In the genomic region with DNA sequence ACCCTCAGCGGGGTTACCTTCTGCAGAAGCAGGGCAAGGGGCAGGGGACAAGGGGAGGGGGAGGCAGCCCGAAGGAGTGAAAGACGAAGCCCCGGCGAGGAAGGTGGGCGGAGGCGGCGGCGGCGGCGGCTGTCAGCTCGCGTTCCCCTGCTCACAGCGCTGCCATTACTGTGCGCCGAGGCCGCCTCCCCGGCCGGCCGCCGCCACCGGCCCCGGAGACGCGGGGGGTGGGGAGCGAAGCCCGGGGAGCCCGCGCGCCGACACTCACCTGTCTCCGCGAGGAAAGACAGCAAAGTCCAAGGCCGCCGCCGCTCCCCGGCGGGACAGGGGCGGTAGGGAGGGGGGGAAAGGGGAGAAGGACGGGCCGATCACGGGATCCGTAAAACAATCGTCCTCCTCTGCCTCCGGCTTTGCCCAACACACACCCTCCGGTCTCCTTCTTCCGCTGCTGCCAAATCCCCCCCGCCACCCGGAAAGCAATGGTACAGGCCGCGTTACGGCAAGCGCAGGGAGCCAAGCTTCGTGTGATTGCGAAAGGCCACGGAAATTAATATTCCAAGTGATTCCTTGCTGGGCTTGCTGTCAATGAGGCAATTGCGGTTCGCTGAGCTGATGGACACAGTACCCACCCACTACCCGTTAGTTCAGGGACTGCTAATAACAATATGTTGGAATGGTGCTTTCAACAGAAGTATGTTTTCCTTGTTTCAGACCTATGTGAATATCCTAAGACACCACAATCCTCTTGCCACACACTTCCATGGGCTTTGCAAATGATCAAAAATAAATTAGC, we compare ENCODE assay signal across 1 cellular context.
TF ChIP-seq lines count a peak whose summit lies in the region.

A gene (minus strand): TSS at position 180 of the 793 bp plus-strand sequence. CDS start 19,024 bp downstream, outside the sequence.

TF ChIP-seq in HepG2, 621 proteins besides CTCF, POLR2A, EP300 and RAD21 (continued from another document and continues in another):
- TF ChIP-seq, protein P1, sequence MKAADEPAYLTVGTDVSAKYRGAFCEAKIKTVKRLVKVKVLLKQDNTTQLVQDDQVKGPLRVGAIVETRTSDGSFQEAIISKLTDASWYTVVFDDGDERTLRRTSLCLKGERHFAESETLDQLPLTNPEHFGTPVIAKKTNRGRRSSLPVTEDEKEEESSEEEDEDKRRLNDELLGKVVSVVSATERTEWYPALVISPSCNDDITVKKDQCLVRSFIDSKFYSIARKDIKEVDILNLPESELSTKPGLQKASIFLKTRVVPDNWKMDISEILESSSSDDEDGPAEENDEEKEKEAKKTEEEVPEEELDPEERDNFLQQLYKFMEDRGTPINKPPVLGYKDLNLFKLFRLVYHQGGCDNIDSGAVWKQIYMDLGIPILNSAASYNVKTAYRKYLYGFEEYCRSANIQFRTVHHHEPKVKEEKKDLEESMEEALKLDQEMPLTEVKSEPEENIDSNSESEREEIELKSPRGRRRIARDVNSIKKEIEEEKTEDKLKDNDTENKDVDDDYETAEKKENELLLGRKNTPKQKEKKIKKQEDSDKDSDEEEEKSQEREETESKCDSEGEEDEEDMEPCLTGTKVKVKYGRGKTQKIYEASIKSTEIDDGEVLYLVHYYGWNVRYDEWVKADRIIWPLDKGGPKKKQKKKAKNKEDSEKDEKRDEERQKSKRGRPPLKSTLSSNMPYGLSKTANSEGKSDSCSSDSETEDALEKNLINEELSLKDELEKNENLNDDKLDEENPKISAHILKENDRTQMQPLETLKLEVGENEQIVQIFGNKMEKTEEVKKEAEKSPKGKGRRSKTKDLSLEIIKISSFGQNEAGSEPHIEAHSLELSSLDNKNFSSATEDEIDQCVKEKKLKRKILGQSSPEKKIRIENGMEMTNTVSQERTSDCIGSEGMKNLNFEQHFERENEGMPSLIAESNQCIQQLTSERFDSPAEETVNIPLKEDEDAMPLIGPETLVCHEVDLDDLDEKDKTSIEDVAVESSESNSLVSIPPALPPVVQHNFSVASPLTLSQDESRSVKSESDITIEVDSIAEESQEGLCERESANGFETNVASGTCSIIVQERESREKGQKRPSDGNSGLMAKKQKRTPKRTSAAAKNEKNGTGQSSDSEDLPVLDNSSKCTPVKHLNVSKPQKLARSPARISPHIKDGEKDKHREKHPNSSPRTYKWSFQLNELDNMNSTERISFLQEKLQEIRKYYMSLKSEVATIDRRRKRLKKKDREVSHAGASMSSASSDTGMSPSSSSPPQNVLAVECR (CRISPR knock-in tag; IDR thresholded peaks at IDR 0.05; ENCODE audit: borderline replicate concordance), result peak; percentile 70
- peak; percentile 86; the same call in 1 of the 2 replicates for TF ChIP-seq CBX5 (CRISPR knock-in tag; IDR thresholded peaks at IDR 0.05; ENCODE audit: borderline replicate concordance)
- TF ChIP-seq, protein P2, sequence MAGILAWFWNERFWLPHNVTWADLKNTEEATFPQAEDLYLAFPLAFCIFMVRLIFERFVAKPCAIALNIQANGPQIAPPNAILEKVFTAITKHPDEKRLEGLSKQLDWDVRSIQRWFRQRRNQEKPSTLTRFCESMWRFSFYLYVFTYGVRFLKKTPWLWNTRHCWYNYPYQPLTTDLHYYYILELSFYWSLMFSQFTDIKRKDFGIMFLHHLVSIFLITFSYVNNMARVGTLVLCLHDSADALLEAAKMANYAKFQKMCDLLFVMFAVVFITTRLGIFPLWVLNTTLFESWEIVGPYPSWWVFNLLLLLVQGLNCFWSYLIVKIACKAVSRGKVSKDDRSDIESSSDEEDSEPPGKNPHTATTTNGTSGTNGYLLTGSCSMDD (CRISPR knock-in tag; IDR thresholded peaks at IDR 0.05), result no peak
- TF ChIP-seq NKX3-1 (CRISPR knock-in tag; IDR thresholded peaks at IDR 0.05), result no peak
- TF ChIP-seq ZNF3 (CRISPR knock-in tag; IDR thresholded peaks at IDR 0.05), result no peak
- 0 out of 2 replicates have a peak, but pooled peaks have one; percentile 24 for TF ChIP-seq ZNF547 (CRISPR knock-in tag; IDR thresholded peaks at IDR 0.05)
- TF ChIP-seq, protein P3, sequence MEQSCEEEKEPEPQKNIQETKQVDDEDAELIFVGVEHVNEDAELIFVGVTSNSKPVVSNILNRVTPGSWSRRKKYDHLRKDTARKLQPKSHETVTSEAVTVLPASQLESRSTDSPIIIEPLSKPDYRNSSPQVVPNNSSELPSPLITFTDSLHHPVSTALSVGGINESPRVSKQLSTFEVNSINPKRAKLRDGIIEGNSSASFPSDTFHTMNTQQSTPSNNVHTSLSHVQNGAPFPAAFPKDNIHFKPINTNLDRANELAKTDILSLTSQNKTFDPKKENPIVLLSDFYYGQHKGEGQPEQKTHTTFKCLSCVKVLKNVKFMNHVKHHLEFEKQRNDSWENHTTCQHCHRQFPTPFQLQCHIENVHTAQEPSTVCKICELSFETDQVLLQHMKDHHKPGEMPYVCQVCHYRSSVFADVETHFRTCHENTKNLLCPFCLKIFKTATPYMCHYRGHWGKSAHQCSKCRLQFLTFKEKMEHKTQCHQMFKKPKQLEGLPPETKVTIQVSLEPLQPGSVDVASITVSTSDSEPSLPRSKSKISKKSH (CRISPR knock-in tag; IDR thresholded peaks at IDR 0.05; ENCODE audit: borderline replicate concordance), result no peak
- TF ChIP-seq ZNF557 (CRISPR knock-in tag; IDR thresholded peaks at IDR 0.05), result no peak
- no peak for TF ChIP-seq MTF1 (CRISPR knock-in tag; IDR thresholded peaks at IDR 0.05)
- no peak for TF ChIP-seq DNMT3B (CRISPR knock-in tag; conservative IDR thresholded peaks at IDR 0.05)
- TF ChIP-seq, protein P4, sequence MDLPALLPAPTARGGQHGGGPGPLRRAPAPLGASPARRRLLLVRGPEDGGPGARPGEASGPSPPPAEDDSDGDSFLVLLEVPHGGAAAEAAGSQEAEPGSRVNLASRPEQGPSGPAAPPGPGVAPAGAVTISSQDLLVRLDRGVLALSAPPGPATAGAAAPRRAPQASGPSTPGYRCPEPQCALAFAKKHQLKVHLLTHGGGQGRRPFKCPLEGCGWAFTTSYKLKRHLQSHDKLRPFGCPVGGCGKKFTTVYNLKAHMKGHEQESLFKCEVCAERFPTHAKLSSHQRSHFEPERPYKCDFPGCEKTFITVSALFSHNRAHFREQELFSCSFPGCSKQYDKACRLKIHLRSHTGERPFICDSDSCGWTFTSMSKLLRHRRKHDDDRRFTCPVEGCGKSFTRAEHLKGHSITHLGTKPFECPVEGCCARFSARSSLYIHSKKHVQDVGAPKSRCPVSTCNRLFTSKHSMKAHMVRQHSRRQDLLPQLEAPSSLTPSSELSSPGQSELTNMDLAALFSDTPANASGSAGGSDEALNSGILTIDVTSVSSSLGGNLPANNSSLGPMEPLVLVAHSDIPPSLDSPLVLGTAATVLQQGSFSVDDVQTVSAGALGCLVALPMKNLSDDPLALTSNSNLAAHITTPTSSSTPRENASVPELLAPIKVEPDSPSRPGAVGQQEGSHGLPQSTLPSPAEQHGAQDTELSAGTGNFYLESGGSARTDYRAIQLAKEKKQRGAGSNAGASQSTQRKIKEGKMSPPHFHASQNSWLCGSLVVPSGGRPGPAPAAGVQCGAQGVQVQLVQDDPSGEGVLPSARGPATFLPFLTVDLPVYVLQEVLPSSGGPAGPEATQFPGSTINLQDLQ (CRISPR knock-in tag; IDR thresholded peaks at IDR 0.05), result no peak
- TF ChIP-seq, protein P5, sequence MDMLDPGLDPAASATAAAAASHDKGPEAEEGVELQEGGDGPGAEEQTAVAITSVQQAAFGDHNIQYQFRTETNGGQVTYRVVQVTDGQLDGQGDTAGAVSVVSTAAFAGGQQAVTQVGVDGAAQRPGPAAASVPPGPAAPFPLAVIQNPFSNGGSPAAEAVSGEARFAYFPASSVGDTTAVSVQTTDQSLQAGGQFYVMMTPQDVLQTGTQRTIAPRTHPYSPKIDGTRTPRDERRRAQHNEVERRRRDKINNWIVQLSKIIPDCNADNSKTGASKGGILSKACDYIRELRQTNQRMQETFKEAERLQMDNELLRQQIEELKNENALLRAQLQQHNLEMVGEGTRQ (IDR thresholded peaks at IDR 0.05; ENCODE audit: low read depth, low read length), result no peak
- TF ChIP-seq, protein P5 (CRISPR knock-in tag; IDR thresholded peaks at IDR 0.05; ENCODE audit: borderline replicate concordance), result no peak
- TF ChIP-seq, protein P6, sequence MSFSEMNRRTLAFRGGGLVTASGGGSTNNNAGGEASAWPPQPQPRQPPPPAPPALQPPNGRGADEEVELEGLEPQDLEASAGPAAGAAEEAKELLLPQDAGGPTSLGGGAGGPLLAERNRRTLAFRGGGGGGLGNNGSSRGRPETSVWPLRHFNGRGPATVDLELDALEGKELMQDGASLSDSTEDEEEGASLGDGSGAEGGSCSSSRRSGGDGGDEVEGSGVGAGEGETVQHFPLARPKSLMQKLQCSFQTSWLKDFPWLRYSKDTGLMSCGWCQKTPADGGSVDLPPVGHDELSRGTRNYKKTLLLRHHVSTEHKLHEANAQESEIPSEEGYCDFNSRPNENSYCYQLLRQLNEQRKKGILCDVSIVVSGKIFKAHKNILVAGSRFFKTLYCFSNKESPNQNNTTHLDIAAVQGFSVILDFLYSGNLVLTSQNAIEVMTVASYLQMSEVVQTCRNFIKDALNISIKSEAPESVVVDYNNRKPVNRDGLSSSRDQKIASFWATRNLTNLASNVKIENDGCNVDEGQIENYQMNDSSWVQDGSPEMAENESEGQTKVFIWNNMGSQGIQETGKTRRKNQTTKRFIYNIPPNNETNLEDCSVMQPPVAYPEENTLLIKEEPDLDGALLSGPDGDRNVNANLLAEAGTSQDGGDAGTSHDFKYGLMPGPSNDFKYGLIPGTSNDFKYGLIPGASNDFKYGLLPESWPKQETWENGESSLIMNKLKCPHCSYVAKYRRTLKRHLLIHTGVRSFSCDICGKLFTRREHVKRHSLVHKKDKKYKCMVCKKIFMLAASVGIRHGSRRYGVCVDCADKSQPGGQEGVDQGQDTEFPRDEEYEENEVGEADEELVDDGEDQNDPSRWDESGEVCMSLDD (CRISPR knock-in tag; IDR thresholded peaks at IDR 0.05; ENCODE audit: borderline replicate concordance), result no peak
- TF ChIP-seq ZNF430 (CRISPR knock-in tag; IDR thresholded peaks at IDR 0.05), result no peak
- TF ChIP-seq THYN1 (CRISPR knock-in tag; IDR thresholded peaks at IDR 0.05; ENCODE audit: borderline replicate concordance, low read depth), result no peak
- TF ChIP-seq, protein P7, sequence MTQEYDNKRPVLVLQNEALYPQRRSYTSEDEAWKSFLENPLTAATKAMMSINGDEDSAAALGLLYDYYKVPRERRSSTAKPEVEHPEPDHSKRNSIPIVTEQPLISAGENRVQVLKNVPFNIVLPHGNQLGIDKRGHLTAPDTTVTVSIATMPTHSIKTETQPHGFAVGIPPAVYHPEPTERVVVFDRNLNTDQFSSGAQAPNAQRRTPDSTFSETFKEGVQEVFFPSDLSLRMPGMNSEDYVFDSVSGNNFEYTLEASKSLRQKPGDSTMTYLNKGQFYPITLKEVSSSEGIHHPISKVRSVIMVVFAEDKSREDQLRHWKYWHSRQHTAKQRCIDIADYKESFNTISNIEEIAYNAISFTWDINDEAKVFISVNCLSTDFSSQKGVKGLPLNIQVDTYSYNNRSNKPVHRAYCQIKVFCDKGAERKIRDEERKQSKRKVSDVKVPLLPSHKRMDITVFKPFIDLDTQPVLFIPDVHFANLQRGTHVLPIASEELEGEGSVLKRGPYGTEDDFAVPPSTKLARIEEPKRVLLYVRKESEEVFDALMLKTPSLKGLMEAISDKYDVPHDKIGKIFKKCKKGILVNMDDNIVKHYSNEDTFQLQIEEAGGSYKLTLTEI (CRISPR knock-in tag; conservative IDR thresholded peaks at IDR 0.05), result no peak
- TF ChIP-seq, protein P8, sequence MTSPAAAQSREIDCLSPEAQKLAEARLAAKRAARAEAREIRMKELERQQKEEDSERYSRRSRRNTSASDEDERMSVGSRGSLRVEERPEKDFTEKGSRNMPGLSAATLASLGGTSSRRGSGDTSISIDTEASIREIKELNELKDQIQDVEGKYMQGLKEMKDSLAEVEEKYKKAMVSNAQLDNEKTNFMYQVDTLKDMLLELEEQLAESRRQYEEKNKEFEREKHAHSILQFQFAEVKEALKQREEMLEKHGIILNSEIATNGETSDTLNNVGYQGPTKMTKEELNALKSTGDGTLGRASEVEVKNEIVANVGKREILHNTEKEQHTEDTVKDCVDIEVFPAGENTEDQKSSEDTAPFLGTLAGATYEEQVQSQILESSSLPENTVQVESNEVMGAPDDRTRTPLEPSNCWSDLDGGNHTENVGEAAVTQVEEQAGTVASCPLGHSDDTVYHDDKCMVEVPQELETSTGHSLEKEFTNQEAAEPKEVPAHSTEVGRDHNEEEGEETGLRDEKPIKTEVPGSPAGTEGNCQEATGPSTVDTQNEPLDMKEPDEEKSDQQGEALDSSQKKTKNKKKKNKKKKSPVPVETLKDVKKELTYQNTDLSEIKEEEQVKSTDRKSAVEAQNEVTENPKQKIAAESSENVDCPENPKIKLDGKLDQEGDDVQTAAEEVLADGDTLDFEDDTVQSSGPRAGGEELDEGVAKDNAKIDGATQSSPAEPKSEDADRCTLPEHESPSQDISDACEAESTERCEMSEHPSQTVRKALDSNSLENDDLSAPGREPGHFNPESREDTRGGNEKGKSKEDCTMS (CRISPR knock-in tag; conservative IDR thresholded peaks at IDR 0.05), result no peak
- TF ChIP-seq, protein P9, sequence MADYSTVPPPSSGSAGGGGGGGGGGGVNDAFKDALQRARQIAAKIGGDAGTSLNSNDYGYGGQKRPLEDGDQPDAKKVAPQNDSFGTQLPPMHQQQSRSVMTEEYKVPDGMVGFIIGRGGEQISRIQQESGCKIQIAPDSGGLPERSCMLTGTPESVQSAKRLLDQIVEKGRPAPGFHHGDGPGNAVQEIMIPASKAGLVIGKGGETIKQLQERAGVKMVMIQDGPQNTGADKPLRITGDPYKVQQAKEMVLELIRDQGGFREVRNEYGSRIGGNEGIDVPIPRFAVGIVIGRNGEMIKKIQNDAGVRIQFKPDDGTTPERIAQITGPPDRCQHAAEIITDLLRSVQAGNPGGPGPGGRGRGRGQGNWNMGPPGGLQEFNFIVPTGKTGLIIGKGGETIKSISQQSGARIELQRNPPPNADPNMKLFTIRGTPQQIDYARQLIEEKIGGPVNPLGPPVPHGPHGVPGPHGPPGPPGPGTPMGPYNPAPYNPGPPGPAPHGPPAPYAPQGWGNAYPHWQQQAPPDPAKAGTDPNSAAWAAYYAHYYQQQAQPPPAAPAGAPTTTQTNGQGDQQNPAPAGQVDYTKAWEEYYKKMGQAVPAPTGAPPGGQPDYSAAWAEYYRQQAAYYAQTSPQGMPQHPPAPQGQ (CRISPR knock-in tag; IDR thresholded peaks at IDR 0.05; ENCODE audit: borderline replicate concordance), result no peak
- TF ChIP-seq ZNF326 (CRISPR knock-in tag; IDR thresholded peaks at IDR 0.05; ENCODE audit: borderline replicate concordance), result no peak
- no peak; the same call in 1 of the 2 replicates for TF ChIP-seq ZNF629 (CRISPR knock-in tag; conservative IDR thresholded peaks at IDR 0.05)
- TF ChIP-seq, protein P10, sequence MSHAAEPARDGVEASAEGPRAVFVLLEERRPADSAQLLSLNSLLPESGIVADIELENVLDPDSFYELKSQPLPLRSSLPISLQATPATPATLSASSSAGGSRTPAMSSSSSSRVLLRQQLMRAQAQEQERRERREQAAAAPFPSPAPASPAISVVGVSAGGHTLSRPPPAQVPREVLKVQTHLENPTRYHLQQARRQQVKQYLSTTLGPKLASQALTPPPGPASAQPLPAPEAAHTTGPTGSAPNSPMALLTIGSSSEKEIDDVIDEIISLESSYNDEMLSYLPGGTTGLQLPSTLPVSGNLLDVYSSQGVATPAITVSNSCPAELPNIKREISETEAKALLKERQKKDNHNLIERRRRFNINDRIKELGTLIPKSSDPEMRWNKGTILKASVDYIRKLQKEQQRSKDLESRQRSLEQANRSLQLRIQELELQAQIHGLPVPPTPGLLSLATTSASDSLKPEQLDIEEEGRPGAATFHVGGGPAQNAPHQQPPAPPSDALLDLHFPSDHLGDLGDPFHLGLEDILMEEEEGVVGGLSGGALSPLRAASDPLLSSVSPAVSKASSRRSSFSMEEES (CRISPR knock-in tag; IDR thresholded peaks at IDR 0.05), result peak; percentile 62
- TF ChIP-seq ZBTB20 (CRISPR knock-in tag; IDR thresholded peaks at IDR 0.05; ENCODE audit: borderline replicate concordance, low read depth), result no peak
- no peak for TF ChIP-seq KLF15 (CRISPR knock-in tag; IDR thresholded peaks at IDR 0.05; ENCODE audit: borderline replicate concordance)
